8 cellular contexts compared by ENCODE assay signal in the genomic region with DNA sequence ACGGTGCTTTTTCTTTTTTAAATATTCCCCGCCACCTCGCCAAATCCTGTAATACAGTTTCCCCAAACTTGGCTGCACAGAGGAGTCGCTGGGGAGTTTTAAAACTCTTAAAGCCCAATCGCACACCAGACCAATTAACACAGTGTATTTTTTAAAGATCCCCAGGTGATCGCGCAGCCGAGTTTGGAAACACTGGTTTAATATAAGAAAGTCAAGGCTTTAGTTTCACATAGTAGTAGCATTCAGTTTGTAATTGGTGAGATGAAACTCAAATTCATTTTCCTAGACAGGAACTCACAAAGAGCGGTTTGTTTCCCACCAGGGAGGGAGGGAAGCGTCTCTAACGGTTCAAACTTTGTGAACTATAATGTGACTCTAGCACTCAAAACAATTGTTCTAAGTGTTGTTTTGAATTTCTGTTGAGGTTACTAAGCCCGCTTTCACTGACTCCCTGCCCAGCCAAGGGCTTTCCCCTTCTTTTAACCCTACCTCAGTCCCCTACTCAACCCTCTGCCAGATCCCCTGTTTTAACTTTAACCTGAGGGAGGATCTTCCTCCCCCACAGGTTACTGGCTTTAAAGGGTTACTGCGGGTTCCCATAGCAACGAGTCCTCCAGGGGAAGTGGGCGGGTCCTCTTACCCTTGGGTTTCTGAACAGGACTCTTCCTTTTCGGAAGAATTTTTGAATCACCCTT. TPM values are rescaled to one million over a fixed set of nuclear protein-coding genes. Genes with fewer than 3 reads are reported as not detected.
A peak's percentile ranks its signal among the peaks of the same experiment; 100 is the strongest.
DNase-seq lines count a peak whose midpoint lies in the region; ATAC-seq, FAIRE-seq and TF ChIP-seq lines count a peak whose summit lies in the region.

No MANE protein-coding gene starts in this region.

- under 1% methylated on average over 16 of the region's 16 CpGs for WGBS in hepatocyte (ENCODE audit: low lambda C conversion rate, missing lambda C conversion rate)

- peak overlapping the region; percentile 80 for H3K4me3 ChIP-seq in Jurkat, Clone E6-1 (ENCODE audit: low read length)
- peak overlapping the region; percentile 63 for H3K4me3 ChIP-seq in astrocyte of the cerebellum (ENCODE audit: low read depth, low read length)
- peak overlapping the region; percentile 87 for H3K4me3 ChIP-seq in hepatocyte

- H3K4me2 ChIP-seq in hepatocyte = peak overlapping the region; percentile 87

- DNase-seq in C1 segment of cervical spinal cord (lab: John Stamatoyannopoulos, UW) = peak in 12 of 14 donors; percentile 20 to 71 (median 38)
- peak; percentile 88 for DNase-seq in Jurkat, Clone E6-1 (ENCODE audit: low read depth, low spot score)
- peak; percentile 60 for DNase-seq in RCC 7860 (ENCODE audit: low spot score)
- peak; percentile 22 for DNase-seq in astrocyte of the cerebellum (ENCODE audit: low read depth)
- peak; percentile 92 for DNase-seq in hepatocyte (ENCODE audit: low spot score)
- peak; percentile 48 for DNase-seq in putamen (ENCODE audit: low spot score)

- peak; percentile 58 for FAIRE-seq in RCC 7860 (lab: Jason Lieb, UNC)

- no peaks in the 10 kb centered on the region for H3K36me3 ChIP-seq in hepatocyte (replicated peaks; ENCODE audit: insufficient read depth, low read depth)

- peak; percentile 71 for ATAC-seq in GM19395 (IDR thresholded peaks at IDR 0.05; ENCODE audit: unreplicated experiment)
- ATAC-seq in GM21576 (IDR thresholded peaks at IDR 0.05; ENCODE audit: unreplicated experiment) = no peak

- no peaks in the 10 kb centered on the region for H3K9me2 ChIP-seq in hepatocyte (replicated peaks; ENCODE audit: insufficient read depth)

- H3K79me2 ChIP-seq in hepatocyte = peaks cover 56% of the 10 kb centered on the region

- peaks cover 6% of the 10 kb centered on the region for H4K20me1 ChIP-seq in hepatocyte (ENCODE audit: insufficient read depth, poor library complexity, severe bottlenecking)

- H3K27ac ChIP-seq in hepatocyte = peak overlapping the region; percentile 97

- no peaks in the 10 kb centered on the region for H3K27me3 ChIP-seq in hepatocyte

- in situ Hi-C loops in astrocyte of the cerebellum (cut with HindIII; ENCODE audit: low sequenced_read_pairs) = no loop called here

- TF ChIP-seq CTCF in astrocyte of the cerebellum (IDR thresholded peaks at IDR 0.05; ENCODE audit: low read depth, low read length, missing control alignments) (no peak), hepatocyte (IDR thresholded peaks at IDR 0.05; ENCODE audit: poor library complexity) (no peak)

- peak overlapping the region; percentile 70 for H2AFZ ChIP-seq in hepatocyte

- H3K4me1 ChIP-seq in hepatocyte (ENCODE audit: insufficient read depth) = peaks cover 16% of the 10 kb centered on the region

- H3K9me3 ChIP-seq in hepatocyte (ENCODE audit: low read depth) = no peaks in the 10 kb centered on the region

RNA-seq across cellular contexts. Expression of a gene that starts 25.7 kb away (rescaled TPM):
- polyA plus RNA-seq in Jurkat, Clone E6-1 (2012; ENCODE audit: insufficient read depth, insufficient read length) = 20.4 TPM
- 68.3 and 79.0 TPM in 2 replicates for total RNA-seq in hepatocyte
- 20.1 and 22.3 TPM in 2 replicates for polyA plus RNA-seq in hepatocyte

Comparison
In these comparisons a context has a peak if more than half of its experiments do, and no peak if none do; other contexts are left out.
1. DNase-seq: peak in every context shown above with its lines; median percentile 92 in hepatocyte; 88 in Jurkat, Clone E6-1; 60 in RCC 7860; 48 in putamen; 38 in C1 segment of cervical spinal cord; 22 in astrocyte of the cerebellum.